In the genomic region with DNA sequence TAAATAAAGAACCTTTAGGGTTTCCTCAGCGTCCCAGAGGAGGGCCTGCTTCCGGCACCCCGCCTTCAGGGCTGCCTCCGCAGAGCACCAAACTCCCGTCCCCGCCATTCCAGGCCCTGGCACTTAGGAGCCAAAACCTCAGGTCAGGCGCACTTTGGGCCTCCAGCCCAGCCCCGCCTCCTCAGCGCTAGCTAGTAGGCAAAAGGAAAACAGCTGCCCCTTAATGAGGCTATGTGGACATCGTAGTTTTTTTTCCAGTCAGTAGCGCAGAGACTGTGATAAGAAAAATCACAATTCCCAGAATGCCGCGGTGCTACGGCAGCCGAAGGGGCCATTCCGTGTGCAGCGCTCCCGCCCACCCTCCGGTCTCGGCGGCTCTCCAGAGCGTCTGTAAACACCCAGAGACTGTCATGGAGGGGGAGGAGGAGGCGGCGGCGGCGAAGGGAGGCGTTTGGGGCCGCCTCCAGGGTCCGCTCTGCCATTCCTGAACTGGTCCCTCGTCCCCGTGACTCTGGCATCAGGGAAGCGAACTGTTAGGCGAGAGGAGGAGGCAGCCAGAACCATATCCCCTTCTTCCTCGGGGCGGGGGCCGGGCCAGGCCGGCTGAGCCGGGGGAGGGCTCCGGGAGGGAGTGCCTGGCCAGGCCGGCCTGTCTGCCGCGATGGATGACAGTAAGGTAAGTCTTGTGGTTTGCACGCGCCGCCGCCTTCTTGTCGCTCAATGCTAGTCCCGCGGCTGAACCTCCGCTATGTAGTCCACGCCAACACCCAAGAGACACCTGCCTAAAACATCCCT, we compare ENCODE assay signal across 1 cellular context.
A peak's percentile ranks its signal among the peaks of the same experiment; 100 is the strongest.
TF ChIP-seq lines count a peak whose summit lies in the region.

A gene with protein sequence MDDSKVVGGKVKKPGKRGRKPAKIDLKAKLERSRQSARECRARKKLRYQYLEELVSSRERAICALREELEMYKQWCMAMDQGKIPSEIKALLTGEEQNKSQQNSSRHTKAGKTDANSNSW (plus strand): TSS at position 365 of the 795 bp plus-strand sequence. CDS start 297 bp downstream, at position 662.

TF ChIP-seq in HepG2, 621 proteins besides CTCF, POLR2A, EP300 and RAD21 (continued from another document and continues in another):
- TF ChIP-seq, protein P1, sequence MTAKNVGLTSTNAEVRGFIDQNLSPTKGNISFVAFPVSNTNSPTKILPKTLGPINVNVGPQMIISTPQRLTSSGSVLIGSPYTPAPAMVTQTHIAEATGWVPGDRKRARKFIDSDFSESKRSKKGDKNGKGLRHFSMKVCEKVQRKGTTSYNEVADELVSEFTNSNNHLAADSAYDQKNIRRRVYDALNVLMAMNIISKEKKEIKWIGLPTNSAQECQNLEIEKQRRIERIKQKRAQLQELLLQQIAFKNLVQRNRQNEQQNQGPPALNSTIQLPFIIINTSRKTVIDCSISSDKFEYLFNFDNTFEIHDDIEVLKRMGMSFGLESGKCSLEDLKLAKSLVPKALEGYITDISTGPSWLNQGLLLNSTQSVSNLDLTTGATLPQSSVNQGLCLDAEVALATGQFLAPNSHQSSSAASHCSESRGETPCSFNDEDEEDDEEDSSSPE (CRISPR knock-in tag; IDR thresholded peaks at IDR 0.05) = peak; percentile 73
- TF ChIP-seq, protein P2, sequence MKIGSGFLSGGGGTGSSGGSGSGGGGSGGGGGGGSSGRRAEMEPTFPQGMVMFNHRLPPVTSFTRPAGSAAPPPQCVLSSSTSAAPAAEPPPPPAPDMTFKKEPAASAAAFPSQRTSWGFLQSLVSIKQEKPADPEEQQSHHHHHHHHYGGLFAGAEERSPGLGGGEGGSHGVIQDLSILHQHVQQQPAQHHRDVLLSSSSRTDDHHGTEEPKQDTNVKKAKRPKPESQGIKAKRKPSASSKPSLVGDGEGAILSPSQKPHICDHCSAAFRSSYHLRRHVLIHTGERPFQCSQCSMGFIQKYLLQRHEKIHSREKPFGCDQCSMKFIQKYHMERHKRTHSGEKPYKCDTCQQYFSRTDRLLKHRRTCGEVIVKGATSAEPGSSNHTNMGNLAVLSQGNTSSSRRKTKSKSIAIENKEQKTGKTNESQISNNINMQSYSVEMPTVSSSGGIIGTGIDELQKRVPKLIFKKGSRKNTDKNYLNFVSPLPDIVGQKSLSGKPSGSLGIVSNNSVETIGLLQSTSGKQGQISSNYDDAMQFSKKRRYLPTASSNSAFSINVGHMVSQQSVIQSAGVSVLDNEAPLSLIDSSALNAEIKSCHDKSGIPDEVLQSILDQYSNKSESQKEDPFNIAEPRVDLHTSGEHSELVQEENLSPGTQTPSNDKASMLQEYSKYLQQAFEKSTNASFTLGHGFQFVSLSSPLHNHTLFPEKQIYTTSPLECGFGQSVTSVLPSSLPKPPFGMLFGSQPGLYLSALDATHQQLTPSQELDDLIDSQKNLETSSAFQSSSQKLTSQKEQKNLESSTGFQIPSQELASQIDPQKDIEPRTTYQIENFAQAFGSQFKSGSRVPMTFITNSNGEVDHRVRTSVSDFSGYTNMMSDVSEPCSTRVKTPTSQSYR (CRISPR knock-in tag; IDR thresholded peaks at IDR 0.05; ENCODE audit: borderline replicate concordance) = peak; percentile 80; the same call in 1 of the 2 replicates
- TF ChIP-seq, protein P3, sequence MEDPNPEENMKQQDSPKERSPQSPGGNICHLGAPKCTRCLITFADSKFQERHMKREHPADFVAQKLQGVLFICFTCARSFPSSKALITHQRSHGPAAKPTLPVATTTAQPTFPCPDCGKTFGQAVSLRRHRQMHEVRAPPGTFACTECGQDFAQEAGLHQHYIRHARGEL (CRISPR knock-in tag; IDR thresholded peaks at IDR 0.05) = no peak
- TF ChIP-seq, protein P4, sequence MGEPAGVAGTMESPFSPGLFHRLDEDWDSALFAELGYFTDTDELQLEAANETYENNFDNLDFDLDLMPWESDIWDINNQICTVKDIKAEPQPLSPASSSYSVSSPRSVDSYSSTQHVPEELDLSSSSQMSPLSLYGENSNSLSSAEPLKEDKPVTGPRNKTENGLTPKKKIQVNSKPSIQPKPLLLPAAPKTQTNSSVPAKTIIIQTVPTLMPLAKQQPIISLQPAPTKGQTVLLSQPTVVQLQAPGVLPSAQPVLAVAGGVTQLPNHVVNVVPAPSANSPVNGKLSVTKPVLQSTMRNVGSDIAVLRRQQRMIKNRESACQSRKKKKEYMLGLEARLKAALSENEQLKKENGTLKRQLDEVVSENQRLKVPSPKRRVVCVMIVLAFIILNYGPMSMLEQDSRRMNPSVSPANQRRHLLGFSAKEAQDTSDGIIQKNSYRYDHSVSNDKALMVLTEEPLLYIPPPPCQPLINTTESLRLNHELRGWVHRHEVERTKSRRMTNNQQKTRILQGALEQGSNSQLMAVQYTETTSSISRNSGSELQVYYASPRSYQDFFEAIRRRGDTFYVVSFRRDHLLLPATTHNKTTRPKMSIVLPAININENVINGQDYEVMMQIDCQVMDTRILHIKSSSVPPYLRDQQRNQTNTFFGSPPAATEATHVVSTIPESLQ (CRISPR knock-in tag; conservative IDR thresholded peaks at IDR 0.05) = no peak; the same call in 1 of the 2 replicates
- peak; percentile 83 for TF ChIP-seq HNRNPH1 (optimal IDR thresholded peaks at IDR 0.05; ENCODE audit: low read depth, low read length)
- TF ChIP-seq, protein P5, sequence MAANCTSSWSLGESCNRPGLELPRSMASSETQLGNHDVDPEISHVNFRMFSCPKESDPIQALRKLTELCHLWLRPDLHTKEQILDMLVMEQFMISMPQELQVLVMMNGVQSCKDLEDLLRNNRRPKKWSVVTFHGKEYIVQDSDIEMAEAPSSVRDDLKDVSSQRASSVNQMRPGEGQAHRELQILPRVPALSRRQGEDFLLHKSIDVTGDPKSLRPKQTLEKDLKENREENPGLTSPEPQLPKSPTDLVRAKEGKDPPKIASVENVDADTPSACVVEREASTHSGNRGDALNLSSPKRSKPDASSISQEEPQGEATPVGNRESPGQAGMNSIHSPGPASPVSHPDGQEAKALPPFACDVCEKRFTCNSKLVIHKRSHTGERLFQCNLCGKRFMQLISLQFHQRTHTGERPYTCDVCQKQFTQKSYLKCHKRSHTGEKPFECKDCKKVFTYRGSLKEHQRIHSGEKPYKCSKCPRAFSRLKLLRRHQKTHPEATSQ (CRISPR knock-in tag; IDR thresholded peaks at IDR 0.05; ENCODE audit: borderline replicate concordance) = 0 out of 2 replicates have a peak, but pooled peaks have one; percentile 45
- TF ChIP-seq, protein P6, sequence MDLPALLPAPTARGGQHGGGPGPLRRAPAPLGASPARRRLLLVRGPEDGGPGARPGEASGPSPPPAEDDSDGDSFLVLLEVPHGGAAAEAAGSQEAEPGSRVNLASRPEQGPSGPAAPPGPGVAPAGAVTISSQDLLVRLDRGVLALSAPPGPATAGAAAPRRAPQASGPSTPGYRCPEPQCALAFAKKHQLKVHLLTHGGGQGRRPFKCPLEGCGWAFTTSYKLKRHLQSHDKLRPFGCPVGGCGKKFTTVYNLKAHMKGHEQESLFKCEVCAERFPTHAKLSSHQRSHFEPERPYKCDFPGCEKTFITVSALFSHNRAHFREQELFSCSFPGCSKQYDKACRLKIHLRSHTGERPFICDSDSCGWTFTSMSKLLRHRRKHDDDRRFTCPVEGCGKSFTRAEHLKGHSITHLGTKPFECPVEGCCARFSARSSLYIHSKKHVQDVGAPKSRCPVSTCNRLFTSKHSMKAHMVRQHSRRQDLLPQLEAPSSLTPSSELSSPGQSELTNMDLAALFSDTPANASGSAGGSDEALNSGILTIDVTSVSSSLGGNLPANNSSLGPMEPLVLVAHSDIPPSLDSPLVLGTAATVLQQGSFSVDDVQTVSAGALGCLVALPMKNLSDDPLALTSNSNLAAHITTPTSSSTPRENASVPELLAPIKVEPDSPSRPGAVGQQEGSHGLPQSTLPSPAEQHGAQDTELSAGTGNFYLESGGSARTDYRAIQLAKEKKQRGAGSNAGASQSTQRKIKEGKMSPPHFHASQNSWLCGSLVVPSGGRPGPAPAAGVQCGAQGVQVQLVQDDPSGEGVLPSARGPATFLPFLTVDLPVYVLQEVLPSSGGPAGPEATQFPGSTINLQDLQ (CRISPR knock-in tag; IDR thresholded peaks at IDR 0.05) = peak; percentile 93; the same call in 1 of the 2 replicates
- TF ChIP-seq MATR3 (CRISPR knock-in tag; IDR thresholded peaks at IDR 0.05) = no peak
- no peak for TF ChIP-seq U2AF2 (IDR thresholded peaks at IDR 0.05; ENCODE audit: low read depth, low read length)
- TF ChIP-seq, protein P7, sequence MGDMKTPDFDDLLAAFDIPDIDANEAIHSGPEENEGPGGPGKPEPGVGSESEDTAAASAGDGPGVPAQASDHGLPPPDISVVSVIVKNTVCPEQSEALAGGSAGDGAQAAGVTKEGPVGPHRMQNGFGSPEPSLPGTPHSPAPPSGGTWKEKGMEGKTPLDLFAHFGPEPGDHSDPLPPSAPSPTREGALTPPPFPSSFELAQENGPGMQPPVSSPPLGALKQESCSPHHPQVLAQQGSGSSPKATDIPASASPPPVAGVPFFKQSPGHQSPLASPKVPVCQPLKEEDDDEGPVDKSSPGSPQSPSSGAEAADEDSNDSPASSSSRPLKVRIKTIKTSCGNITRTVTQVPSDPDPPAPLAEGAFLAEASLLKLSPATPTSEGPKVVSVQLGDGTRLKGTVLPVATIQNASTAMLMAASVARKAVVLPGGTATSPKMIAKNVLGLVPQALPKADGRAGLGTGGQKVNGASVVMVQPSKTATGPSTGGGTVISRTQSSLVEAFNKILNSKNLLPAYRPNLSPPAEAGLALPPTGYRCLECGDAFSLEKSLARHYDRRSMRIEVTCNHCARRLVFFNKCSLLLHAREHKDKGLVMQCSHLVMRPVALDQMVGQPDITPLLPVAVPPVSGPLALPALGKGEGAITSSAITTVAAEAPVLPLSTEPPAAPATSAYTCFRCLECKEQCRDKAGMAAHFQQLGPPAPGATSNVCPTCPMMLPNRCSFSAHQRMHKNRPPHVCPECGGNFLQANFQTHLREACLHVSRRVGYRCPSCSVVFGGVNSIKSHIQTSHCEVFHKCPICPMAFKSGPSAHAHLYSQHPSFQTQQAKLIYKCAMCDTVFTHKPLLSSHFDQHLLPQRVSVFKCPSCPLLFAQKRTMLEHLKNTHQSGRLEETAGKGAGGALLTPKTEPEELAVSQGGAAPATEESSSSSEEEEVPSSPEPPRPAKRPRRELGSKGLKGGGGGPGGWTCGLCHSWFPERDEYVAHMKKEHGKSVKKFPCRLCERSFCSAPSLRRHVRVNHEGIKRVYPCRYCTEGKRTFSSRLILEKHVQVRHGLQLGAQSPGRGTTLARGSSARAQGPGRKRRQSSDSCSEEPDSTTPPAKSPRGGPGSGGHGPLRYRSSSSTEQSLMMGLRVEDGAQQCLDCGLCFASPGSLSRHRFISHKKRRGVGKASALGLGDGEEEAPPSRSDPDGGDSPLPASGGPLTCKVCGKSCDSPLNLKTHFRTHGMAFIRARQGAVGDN (CRISPR knock-in tag; IDR thresholded peaks at IDR 0.05) = peak; percentile 97
- peak; percentile 80; the same call in 1 of the 2 replicates for TF ChIP-seq KLF6 (CRISPR knock-in tag; IDR thresholded peaks at IDR 0.05)
- no peak for TF ChIP-seq CHCHD3 (CRISPR knock-in tag; IDR thresholded peaks at IDR 0.05)
- TF ChIP-seq ZMYM2 (CRISPR knock-in tag; IDR thresholded peaks at IDR 0.05) = peak; percentile 42; the same call in 1 of the 2 replicates
- peak; percentile 40; the same call in 1 of the 2 replicates for TF ChIP-seq EEA1 (CRISPR knock-in tag; IDR thresholded peaks at IDR 0.05; ENCODE audit: borderline replicate concordance)
- peak; percentile 91; the same call in 1 of the 2 replicates for TF ChIP-seq ZZZ3 (CRISPR knock-in tag; IDR thresholded peaks at IDR 0.05; ENCODE audit: borderline replicate concordance)
- peak; percentile 97 for TF ChIP-seq KAT8 (CRISPR knock-in tag; IDR thresholded peaks at IDR 0.05)
- TF ChIP-seq, protein P8, sequence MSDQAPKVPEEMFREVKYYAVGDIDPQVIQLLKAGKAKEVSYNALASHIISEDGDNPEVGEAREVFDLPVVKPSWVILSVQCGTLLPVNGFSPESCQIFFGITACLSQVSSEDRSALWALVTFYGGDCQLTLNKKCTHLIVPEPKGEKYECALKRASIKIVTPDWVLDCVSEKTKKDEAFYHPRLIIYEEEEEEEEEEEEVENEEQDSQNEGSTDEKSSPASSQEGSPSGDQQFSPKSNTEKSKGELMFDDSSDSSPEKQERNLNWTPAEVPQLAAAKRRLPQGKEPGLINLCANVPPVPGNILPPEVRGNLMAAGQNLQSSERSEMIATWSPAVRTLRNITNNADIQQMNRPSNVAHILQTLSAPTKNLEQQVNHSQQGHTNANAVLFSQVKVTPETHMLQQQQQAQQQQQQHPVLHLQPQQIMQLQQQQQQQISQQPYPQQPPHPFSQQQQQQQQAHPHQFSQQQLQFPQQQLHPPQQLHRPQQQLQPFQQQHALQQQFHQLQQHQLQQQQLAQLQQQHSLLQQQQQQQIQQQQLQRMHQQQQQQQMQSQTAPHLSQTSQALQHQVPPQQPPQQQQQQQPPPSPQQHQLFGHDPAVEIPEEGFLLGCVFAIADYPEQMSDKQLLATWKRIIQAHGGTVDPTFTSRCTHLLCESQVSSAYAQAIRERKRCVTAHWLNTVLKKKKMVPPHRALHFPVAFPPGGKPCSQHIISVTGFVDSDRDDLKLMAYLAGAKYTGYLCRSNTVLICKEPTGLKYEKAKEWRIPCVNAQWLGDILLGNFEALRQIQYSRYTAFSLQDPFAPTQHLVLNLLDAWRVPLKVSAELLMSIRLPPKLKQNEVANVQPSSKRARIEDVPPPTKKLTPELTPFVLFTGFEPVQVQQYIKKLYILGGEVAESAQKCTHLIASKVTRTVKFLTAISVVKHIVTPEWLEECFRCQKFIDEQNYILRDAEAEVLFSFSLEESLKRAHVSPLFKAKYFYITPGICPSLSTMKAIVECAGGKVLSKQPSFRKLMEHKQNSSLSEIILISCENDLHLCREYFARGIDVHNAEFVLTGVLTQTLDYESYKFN (CRISPR knock-in tag; conservative IDR thresholded peaks at IDR 0.05) = peak; percentile 81
- peak; percentile 56 for TF ChIP-seq AGO1 (IDR thresholded peaks at IDR 0.05; ENCODE audit: low read depth, low read length, poor library complexity, severe bottlenecking)
- peak; percentile 98 for TF ChIP-seq POGZ (CRISPR knock-in tag; IDR thresholded peaks at IDR 0.05)
- TF ChIP-seq, protein P9, sequence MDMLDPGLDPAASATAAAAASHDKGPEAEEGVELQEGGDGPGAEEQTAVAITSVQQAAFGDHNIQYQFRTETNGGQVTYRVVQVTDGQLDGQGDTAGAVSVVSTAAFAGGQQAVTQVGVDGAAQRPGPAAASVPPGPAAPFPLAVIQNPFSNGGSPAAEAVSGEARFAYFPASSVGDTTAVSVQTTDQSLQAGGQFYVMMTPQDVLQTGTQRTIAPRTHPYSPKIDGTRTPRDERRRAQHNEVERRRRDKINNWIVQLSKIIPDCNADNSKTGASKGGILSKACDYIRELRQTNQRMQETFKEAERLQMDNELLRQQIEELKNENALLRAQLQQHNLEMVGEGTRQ (IDR thresholded peaks at IDR 0.05; ENCODE audit: low read depth, low read length) = no peak
- TF ChIP-seq, protein P9 (CRISPR knock-in tag; IDR thresholded peaks at IDR 0.05; ENCODE audit: borderline replicate concordance) = 0 out of 2 replicates have a peak, but pooled peaks have one; percentile 24
- peak; percentile 77; the same call in 1 of the 2 replicates for TF ChIP-seq NRL (CRISPR knock-in tag; IDR thresholded peaks at IDR 0.05; ENCODE audit: borderline replicate concordance)
- TF ChIP-seq MIER2 (CRISPR knock-in tag; IDR thresholded peaks at IDR 0.05) = 0 out of 2 replicates have a peak, but pooled peaks have one; percentile 60
- TF ChIP-seq EED (CRISPR knock-in tag; IDR thresholded peaks at IDR 0.05) = peak; percentile 48; the same call in 1 of the 2 replicates
- TF ChIP-seq PLRG1 (conservative IDR thresholded peaks at IDR 0.05) = no peak
